In the genomic region with DNA sequence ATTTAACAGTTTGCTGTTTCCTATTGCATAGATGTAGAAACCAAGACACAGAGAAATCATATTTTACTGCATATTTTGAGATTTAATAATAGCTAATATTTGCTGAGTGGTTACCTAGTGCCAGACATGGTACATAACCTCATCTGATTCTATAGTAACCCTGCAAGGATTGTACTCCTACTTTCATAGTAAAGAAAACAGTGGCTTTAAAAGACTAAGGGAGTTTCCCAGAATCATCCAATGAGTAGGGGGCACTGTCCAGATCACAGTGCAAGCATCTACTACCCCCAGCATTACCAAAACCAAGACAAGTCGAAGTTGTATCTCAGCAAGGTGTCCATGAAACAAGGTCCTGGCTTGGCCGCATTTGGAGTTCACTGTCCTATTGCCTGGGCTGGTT, we compare ENCODE assay signal across 16 cellular contexts.
DNase-seq lines count a peak whose midpoint lies in the region; ATAC-seq, FAIRE-seq and TF ChIP-seq lines count a peak whose summit lies in the region.
"Had no signal": no experiment of that assay in that cellular context is flagged by ENCODE, and none has a peak within 500 bp of the region (broad histone marks: within the 10 kb centered on the region; RNA-seq: fewer than 3 reads in every experiment).

No MANE protein-coding gene starts in this region.

- no peaks in the 10 kb centered on the region for H3K27me3 ChIP-seq in naive thymus-derived CD4-positive, alpha-beta T cell (ENCODE audit: control insufficient read depth in 2 of 2, insufficient read depth in 2 of 2, low read length in 2 of 2)
- H3K27me3 ChIP-seq: esophagus muscularis mucosa, ovary had no signal

- no peak for DNase-seq in immature natural killer cell
- no peak for DNase-seq in frontal cortex (ENCODE audit: low spot score in 2 of 2)
- DNase-seq in naive thymus-derived CD4-positive, alpha-beta T cell = no peak
- DNase-seq in erythroblast (lab: John Stamatoyannopoulos, UW) = no peak
- DNase-seq in NCI-H2196 treated with DMSO at 0.1 percent for 48 hours (lab: John Stamatoyannopoulos, UW; ENCODE audit: unreplicated experiment) = no peak
- DNase-seq: activated CD8-positive, alpha-beta memory T cell treated with anti-CD3 and anti-CD28 coated beads, Interleukin-2, amount 50 U/mL, for 4 hours; activated naive CD8-positive, alpha-beta T cell treated with anti-CD3 and anti-CD28 coated beads, Interleukin-2, amount 10 ng/mL, durations not matched to agents 7 days and 5 days; CD4-positive, CD25-positive, alpha-beta regulatory T cell; NCI-H146; NCI-H82; ovary; SIG-M5 had no signal

- in situ Hi-C loops in GM18951 (cut with MboI; ENCODE audit: low sequenced_read_pairs, unreplicated experiment) = no loop called here

- POLR2A ChIA-PET in naive thymus-derived CD4-positive, alpha-beta T cell (lab: Charles Lee) = no interaction called here

- no peaks in the 10 kb centered on the region for H3K36me3 Mint-ChIP-seq in immature natural killer cell
- no peaks in the 10 kb centered on the region for H3K36me3 Mint-ChIP-seq in naive thymus-derived CD4-positive, alpha-beta T cell
- H3K36me3 Mint-ChIP-seq: activated naive CD8-positive, alpha-beta T cell treated with anti-CD3 and anti-CD28 coated beads, Interleukin-2, amount 10 ng/mL, durations not matched to agents 7 days and 5 days; CD4-positive, CD25-positive, alpha-beta regulatory T cell had no signal

- no peak for FAIRE-seq in frontal cortex (lab: Jason Lieb, UNC)

- intact Hi-C loops in naive thymus-derived CD4-positive, alpha-beta T cell (cut with micrococcal nuclease) = no loop called here

- CTCF ChIA-PET in naive thymus-derived CD4-positive, alpha-beta T cell (lab: Charles Lee) = no interaction called here

- ATAC-seq in GM21619 (IDR thresholded peaks at IDR 0.05; ENCODE audit: unreplicated experiment) (peak; percentile 36), HG03095 (IDR thresholded peaks at IDR 0.05; ENCODE audit: unreplicated experiment) (peak; percentile 33)
- no peak for ATAC-seq in naive thymus-derived CD4-positive, alpha-beta T cell

- no peaks in the 10 kb centered on the region for H3K9me3 ChIP-seq in naive thymus-derived CD4-positive, alpha-beta T cell (ENCODE audit: control insufficient read depth in 2 of 3, low read length in 3 of 3)
- H3K9me3 ChIP-seq: esophagus muscularis mucosa, ovary had no signal

- peaks cover 0 to 14% (median 4%) of the 10 kb centered on the region in 6 donors for H3K9me3 Mint-ChIP-seq in immature natural killer cell
- H3K9me3 Mint-ChIP-seq in naive thymus-derived CD4-positive, alpha-beta T cell = peaks cover 0 to 12% (median 2%) of the 10 kb centered on the region in 11 donors
- H3K9me3 Mint-ChIP-seq: activated naive CD8-positive, alpha-beta T cell treated with anti-CD3 and anti-CD28 coated beads, Interleukin-2, amount 10 ng/mL, durations not matched to agents 7 days and 5 days had no signal

- TF ChIP-seq POLR2A in GM18951 (IDR thresholded peaks at IDR 0.05; ENCODE audit: extremely low read depth, insufficient read depth, insufficient read length) (peak; percentile 19), erythroblast (IDR thresholded peaks at IDR 0.05; ENCODE audit: low read length) (no peak)

- H3K27me3 Mint-ChIP-seq in immature natural killer cell (ENCODE audit: low read depth in 3 of 3) = peaks cover 0 to 5% (median 0%) of the 10 kb centered on the region in 3 donors
- H3K27me3 Mint-ChIP-seq in naive thymus-derived CD4-positive, alpha-beta T cell = no peaks in the 10 kb centered on the region
- H3K27me3 Mint-ChIP-seq: activated naive CD8-positive, alpha-beta T cell treated with anti-CD3 and anti-CD28 coated beads, Interleukin-2, amount 10 ng/mL, durations not matched to agents 7 days and 5 days; CD4-positive, CD25-positive, alpha-beta regulatory T cell had no signal

- peak overlapping the region; percentile 45 to 61 (median 54) for H3K27ac Mint-ChIP-seq in immature natural killer cell
- no peak overlapping the region for H3K27ac Mint-ChIP-seq in naive thymus-derived CD4-positive, alpha-beta T cell
- H3K27ac Mint-ChIP-seq: activated naive CD8-positive, alpha-beta T cell treated with anti-CD3 and anti-CD28 coated beads, Interleukin-2, amount 10 ng/mL, durations not matched to agents 7 days and 5 days; CD4-positive, CD25-positive, alpha-beta regulatory T cell had no signal

- no peaks in the 10 kb centered on the region for H3K36me3 ChIP-seq in naive thymus-derived CD4-positive, alpha-beta T cell (ENCODE audit: control insufficient read depth in 2 of 3, insufficient read depth in 3 of 3, low read length in 3 of 3)
- H3K36me3 ChIP-seq: esophagus muscularis mucosa, ovary had no signal

- no peak overlapping the region for H3K27ac ChIP-seq in naive thymus-derived CD4-positive, alpha-beta T cell (ENCODE audit: low read depth, low read length)
- H3K27ac ChIP-seq: esophagus muscularis mucosa, ovary had no signal

- no peak overlapping the region for H3K4me3 ChIP-seq in naive thymus-derived CD4-positive, alpha-beta T cell (ENCODE audit: low read length)
- H3K4me3 ChIP-seq: esophagus muscularis mucosa, ovary had no signal

- H3K4me1 ChIP-seq in naive thymus-derived CD4-positive, alpha-beta T cell (ENCODE audit: control insufficient read depth in 2 of 2, insufficient read depth in 2 of 2, low read length in 2 of 2) = no peaks in the 10 kb centered on the region
- H3K4me1 ChIP-seq: esophagus muscularis mucosa had no signal

- peak overlapping the region; percentile 6 to 43 (median 33) for H3K4me3 Mint-ChIP-seq in immature natural killer cell
- H3K4me3 Mint-ChIP-seq in naive thymus-derived CD4-positive, alpha-beta T cell = no peak overlapping the region
- H3K4me3 Mint-ChIP-seq: activated naive CD8-positive, alpha-beta T cell treated with anti-CD3 and anti-CD28 coated beads, Interleukin-2, amount 10 ng/mL, durations not matched to agents 7 days and 5 days; CD4-positive, CD25-positive, alpha-beta regulatory T cell had no signal

- H3K4me1 Mint-ChIP-seq in immature natural killer cell = peaks cover 7 to 36% of the 10 kb centered on the region in 2 donors
- no peaks in the 10 kb centered on the region for H3K4me1 Mint-ChIP-seq in naive thymus-derived CD4-positive, alpha-beta T cell
- H3K4me1 Mint-ChIP-seq: activated naive CD8-positive, alpha-beta T cell treated with anti-CD3 and anti-CD28 coated beads, Interleukin-2, amount 10 ng/mL, durations not matched to agents 7 days and 5 days; CD4-positive, CD25-positive, alpha-beta regulatory T cell had no signal

Comparison
In these comparisons a context has a peak if more than half of its experiments do, and no peak if none do; other contexts are left out.
1. H3K27ac Mint-ChIP-seq: peak in immature natural killer cell (6 of 6); none in naive thymus-derived CD4-positive, alpha-beta T cell (0 of 9).
2. H3K4me3 Mint-ChIP-seq: peak in immature natural killer cell (5 of 5); none in naive thymus-derived CD4-positive, alpha-beta T cell (0 of 10).